In the genomic region with DNA sequence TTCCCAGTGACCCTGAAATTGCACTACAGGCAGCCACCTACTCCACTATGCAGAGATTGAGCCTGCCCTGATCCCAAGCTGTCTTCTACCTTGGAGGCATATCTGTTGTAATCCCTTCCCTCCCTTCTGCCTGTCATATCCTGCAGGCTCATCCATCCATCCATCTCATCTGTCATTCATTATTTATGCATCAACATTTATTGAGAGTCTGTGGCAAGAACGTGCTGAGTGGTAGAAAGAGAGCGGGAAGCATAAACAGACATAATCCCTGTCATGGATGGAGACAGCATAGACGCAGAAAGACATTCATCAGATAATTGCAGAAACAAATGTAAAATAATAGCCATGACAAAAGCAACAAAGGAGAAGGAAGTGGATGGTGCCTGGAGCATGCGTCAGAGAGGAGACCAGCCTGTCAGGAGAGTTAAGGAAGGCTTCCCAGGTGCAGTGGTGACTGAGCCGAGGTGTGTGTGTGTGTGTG, we compare ENCODE assay signal across 1 cellular context.
TF ChIP-seq lines count a peak whose summit lies in the region.

No MANE protein-coding gene starts in this region.

TF ChIP-seq in IMR-90, 13 proteins besides CTCF, POLR2A, EP300 and RAD21:
- TF ChIP-seq NFE2L2 (IDR thresholded peaks at IDR 0.05; ENCODE audit: low read depth, low read length) (no peak), MXI1 (IDR thresholded peaks at IDR 0.05; ENCODE audit: borderline replicate concordance, low read depth, low read length) (no peak), CEBPB (IDR thresholded peaks at IDR 0.05; ENCODE audit: low read depth, low read length) (no peak), MAZ (IDR thresholded peaks at IDR 0.05; ENCODE audit: borderline replicate concordance, low read depth, low read length) (no peak), FOS (IDR thresholded peaks at IDR 0.05; ENCODE audit: low read depth, low read length) (no peak), RFX5 (IDR thresholded peaks at IDR 0.05; ENCODE audit: low read depth, low read length) (no peak), SMC3 (IDR thresholded peaks at IDR 0.05; ENCODE audit: low read depth, low read length) (no peak), CHD1 (IDR thresholded peaks at IDR 0.05; ENCODE audit: low read depth, low read length) (no peak), BHLHE40 (IDR thresholded peaks at IDR 0.05; ENCODE audit: low read depth, low read length) (no peak), RCOR1 (IDR thresholded peaks at IDR 0.05; ENCODE audit: insufficient replicate concordance, low read length) (no peak), MAFK (IDR thresholded peaks at IDR 0.05; ENCODE audit: low read depth, low read length) (no peak)
- TF ChIP-seq, protein P1, sequence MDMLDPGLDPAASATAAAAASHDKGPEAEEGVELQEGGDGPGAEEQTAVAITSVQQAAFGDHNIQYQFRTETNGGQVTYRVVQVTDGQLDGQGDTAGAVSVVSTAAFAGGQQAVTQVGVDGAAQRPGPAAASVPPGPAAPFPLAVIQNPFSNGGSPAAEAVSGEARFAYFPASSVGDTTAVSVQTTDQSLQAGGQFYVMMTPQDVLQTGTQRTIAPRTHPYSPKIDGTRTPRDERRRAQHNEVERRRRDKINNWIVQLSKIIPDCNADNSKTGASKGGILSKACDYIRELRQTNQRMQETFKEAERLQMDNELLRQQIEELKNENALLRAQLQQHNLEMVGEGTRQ (IDR thresholded peaks at IDR 0.05; ENCODE audit: low read depth, low read length) = no peak
- TF ChIP-seq, protein P2, sequence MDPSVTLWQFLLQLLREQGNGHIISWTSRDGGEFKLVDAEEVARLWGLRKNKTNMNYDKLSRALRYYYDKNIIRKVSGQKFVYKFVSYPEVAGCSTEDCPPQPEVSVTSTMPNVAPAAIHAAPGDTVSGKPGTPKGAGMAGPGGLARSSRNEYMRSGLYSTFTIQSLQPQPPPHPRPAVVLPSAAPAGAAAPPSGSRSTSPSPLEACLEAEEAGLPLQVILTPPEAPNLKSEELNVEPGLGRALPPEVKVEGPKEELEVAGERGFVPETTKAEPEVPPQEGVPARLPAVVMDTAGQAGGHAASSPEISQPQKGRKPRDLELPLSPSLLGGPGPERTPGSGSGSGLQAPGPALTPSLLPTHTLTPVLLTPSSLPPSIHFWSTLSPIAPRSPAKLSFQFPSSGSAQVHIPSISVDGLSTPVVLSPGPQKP (IDR thresholded peaks at IDR 0.05; ENCODE audit: borderline replicate concordance, low read depth, low read length) = no peak
